1 cellular context compared by ENCODE assay signal in the genomic region with DNA sequence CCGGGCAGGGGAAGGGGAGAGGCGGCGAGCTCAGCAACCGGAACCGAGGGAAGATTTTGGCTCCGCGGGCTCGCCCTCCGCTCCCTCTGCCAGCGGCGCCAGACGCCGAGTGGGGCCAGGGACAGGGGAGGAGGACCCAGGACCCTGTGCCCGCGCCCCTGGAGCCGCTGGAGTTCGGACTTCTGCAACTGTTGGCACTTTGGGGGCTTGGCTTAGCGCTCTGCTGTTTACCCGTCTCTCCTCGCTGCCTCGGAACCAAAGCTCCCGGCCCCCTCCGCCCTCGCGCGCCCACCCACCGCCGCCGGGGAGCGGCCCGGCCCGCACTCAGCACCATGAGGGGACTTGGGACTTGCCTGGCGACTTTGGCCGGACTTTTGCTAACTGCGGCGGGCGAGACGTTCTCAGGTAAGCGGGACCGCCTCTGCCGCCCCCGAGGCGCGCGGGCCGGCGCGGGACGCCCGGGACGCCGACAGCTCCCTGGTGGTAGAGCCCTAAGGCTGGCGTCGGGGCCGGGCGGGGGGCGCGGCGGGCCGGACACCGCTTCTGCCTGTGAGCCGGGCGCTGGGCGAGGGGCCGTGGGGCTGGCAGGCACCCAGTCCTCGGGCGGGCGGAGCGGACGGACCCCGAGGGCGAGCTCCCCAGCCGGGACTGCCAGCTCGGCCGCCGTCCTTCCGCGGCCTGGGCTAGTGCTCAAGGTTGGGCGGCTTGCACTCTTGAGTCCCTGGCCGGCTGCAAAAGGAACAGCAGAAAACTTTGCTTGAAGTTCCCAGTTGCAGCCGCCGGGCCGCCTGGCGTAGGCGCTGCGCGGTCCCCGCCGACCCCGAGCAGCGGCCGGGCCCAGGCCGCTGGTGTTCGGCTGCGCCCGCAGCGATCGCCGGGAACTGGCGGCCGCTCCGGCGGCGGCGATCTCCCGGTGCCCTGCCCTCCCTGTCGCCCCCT.
TF ChIP-seq lines count a peak whose summit lies in the region.

No MANE protein-coding gene starts in this region.

TF ChIP-seq in IMR-90, 13 proteins besides CTCF, POLR2A, EP300 and RAD21 (continued from another document):
- TF ChIP-seq FOS (IDR thresholded peaks at IDR 0.05; ENCODE audit: low read depth, low read length), result no peak
